Comparison of ENCODE assay signal across 8 cellular contexts in genomic region chr19:13099073-13099999, GRCh38. TPM values are rescaled to one million over a fixed set of nuclear protein-coding genes. Genes with fewer than 3 reads are reported as not detected.
DNase-seq lines count a peak whose midpoint lies in the region; ATAC-seq and TF ChIP-seq lines count a peak whose summit lies in the region.

No MANE protein-coding gene starts in this region.

- no peak overlapping the region for H3K9ac ChIP-seq in mammary epithelial cell (ENCODE audit: insufficient read depth, low read length)

- H3K4me1 ChIP-seq in mammary epithelial cell (ENCODE audit: insufficient read depth, low read length) = no peaks in the 10 kb centered on the region

- in situ Hi-C loops in mammary epithelial cell (cut with MboI; ENCODE audit: low sequenced_read_pairs in 2 of 2) = loop anchor here (5.0 to 10.0 kb wide), 2 partner anchors 122 to 125 kb away; no protein-coding TSS in a partner anchor

- peak; percentile 58 to 88 (median 78) for DNase-seq in T-cell
- peak; percentile 86 to 88 for DNase-seq in left colon
- DNase-seq in stimulated activated CD8-positive, alpha-beta memory T cell treated with anti-CD3 and anti-CD28 coated beads, Interleukin-15, amount 100 ng/mL, for 1 hour (ENCODE audit: low read depth) = peak; percentile 48
- DNase-seq in mammary epithelial cell = no peak
- no peak for DNase-seq in NCI-H446 (lab: John Stamatoyannopoulos, UW)

- H3K9me3 Mint-ChIP-seq in T-cell = no peaks in the 10 kb centered on the region

- peaks cover 52 to 65% (median 55%) of the 10 kb centered on the region in 3 donors for H3K4me1 Mint-ChIP-seq in T-cell

- no peaks in the 10 kb centered on the region for H3K27me3 ChIP-seq in mammary epithelial cell (ENCODE audit: insufficient read depth, low read length)

- no TSS peak for BruUV-seq in mammary epithelial cell (replicated peaks; lab: Mats Ljungman, UMichigan)

- no peak overlapping the region for H3K4me3 ChIP-seq in mammary epithelial cell (replicated peaks in 1 of 3; ENCODE audit: insufficient read depth in 1 of 3, low read depth in 2 of 3, low read length in 3 of 3)

- no peaks in the 10 kb centered on the region for H3K36me3 Mint-ChIP-seq in T-cell

- peak overlapping the region; percentile 94 to 96 for H3K27ac Mint-ChIP-seq in T-cell

- no peak overlapping the region for H2AFZ ChIP-seq in mammary epithelial cell (ENCODE audit: low read depth, low read length)

- CTCF ChIA-PET in T-cell (lab: Charles Lee) (interaction anchor here in 1 of 2 donors (0.6 to 0.7 kb wide), 2 partner anchors 18 to 51 kb away, joined by 3 to 6 read pairs; partner anchors contain the start of genes IER2 and STX10), mammary epithelial cell (lab: Charles Lee; ENCODE audit: low non-redundant PET) (no interaction called here)

- peak; percentile 36 for TF ChIP-seq POLR2A in GM18526 (IDR thresholded peaks at IDR 0.05; ENCODE audit: extremely low read depth, insufficient read length)

- intact Hi-C loops in left colon (cut with DNase I, micrococcal nuclease) = loop anchor here in 1 of 2 donors (10.0 kb wide), 1 partner anchor 115 kb away; no protein-coding TSS in a partner anchor
- intact Hi-C loops in mammary epithelial cell (cut with micrococcal nuclease) = no loop called here

- dilution Hi-C loops in mammary epithelial cell (cut with HindIII; ENCODE audit: low sequenced_read_pairs) = no loop called here

- H3K4me2 ChIP-seq in mammary epithelial cell (ENCODE audit: insufficient read depth, low read depth, low read length) = no peak overlapping the region

- ATAC-seq in T-cell (replicated peaks in 1 of 4) (peak; percentile 70 to 74 (median 72)), left colon (peak; percentile 76), HG03025 (IDR thresholded peaks at IDR 0.05; ENCODE audit: low FRiP score, unreplicated experiment) (no peak)

- no peaks in the 10 kb centered on the region for H4K20me1 ChIP-seq in mammary epithelial cell (ENCODE audit: insufficient read depth, low read length)

- H3K9me3 ChIP-seq in mammary epithelial cell (replicated peaks; ENCODE audit: insufficient read depth, low read length) = no peaks in the 10 kb centered on the region

- peaks cover 5 to 16% of the 10 kb centered on the region in 2 donors for H3K27me3 Mint-ChIP-seq in T-cell

- POLR2A ChIA-PET in T-cell (lab: Charles Lee) = interaction anchor here (0.6 kb wide), 2 partner anchors 12 to 186 kb away, joined by 3 to 5 read pairs; no protein-coding TSS in a partner anchor

- peak overlapping the region; percentile 82 for H3K27ac ChIP-seq in adipose tissue (ENCODE audit: low read depth, low read length)
- no peak overlapping the region for H3K27ac ChIP-seq in mammary epithelial cell (ENCODE audit: insufficient read depth, low read depth, low read length)

- 26 to 27% (median 27%) methylated on average over 75 to 77 of the region's 77 CpGs for WGBS in adipose tissue, 3 donors
- 92% methylated on average over 34 of the region's 77 CpGs for WGBS in mammary epithelial cell (ENCODE audit: low coverage, missing lambda C conversion rate)

- no peak for TF ChIP-seq CTCF in mammary epithelial cell (conservative IDR thresholded peaks at IDR 0.05 in 1 of 2, IDR thresholded peaks at IDR 0.05 in 1 of 2; ENCODE audit: extremely low read depth in 1 of 2, insufficient read depth in 1 of 2, low read depth in 1 of 2, low read length in 2 of 2)

- H3K36me3 ChIP-seq in mammary epithelial cell (ENCODE audit: insufficient read depth, low read length) = peaks cover 2% of the 10 kb centered on the region

- H3K4me3 Mint-ChIP-seq in T-cell = peak overlapping the region; percentile 76 to 89 (median 83)

- H3K79me2 ChIP-seq in mammary epithelial cell (ENCODE audit: insufficient read depth, low read length) = no peaks in the 10 kb centered on the region

RNA-seq across cellular contexts. Expression of gene LYL1, which starts 3.3 kb away (rescaled TPM):
- total RNA-seq in T-cell (10 to 100 TPM in 3 of 5 donors, 1 to 10 TPM in 2; 3.4 to 20.6 (median 15.4) TPM), left colon (1 to 10 TPM; 2.0 to 4.5 TPM), mammary epithelial cell (not detected)
- polyA plus RNA-seq in adipose tissue (10 to 100 TPM in 1 of 3 donors, 1 to 10 TPM in 2; 1.9 to 10.3 (median 7.9) TPM), mammary epithelial cell (not detected)
- polyA minus RNA-seq in mammary epithelial cell = not detected

RNA-seq across cellular contexts. Expression of gene TRMT1, which starts 17.2 kb away (rescaled TPM):
- 100 to 1,000 TPM in 2 of 5 donors, 10 to 100 TPM in 3; 68.9 to 121 (median 95.6) TPM for total RNA-seq in T-cell
- polyA plus RNA-seq in adipose tissue = 10 to 100 TPM; 25.0 to 38.9 (median 36.7) TPM
- 10 to 100 TPM; 22.0 to 23.6 TPM for total RNA-seq in left colon
- 10 to 100 TPM; 28.7 to 56.2 TPM for total RNA-seq in mammary epithelial cell
- polyA plus RNA-seq in mammary epithelial cell = 39.3 TPM
- 66.7 TPM for polyA minus RNA-seq in mammary epithelial cell

RNA-seq across cellular contexts. Expression of gene NACC1, which starts 18.7 kb away (rescaled TPM):
- total RNA-seq in T-cell (10 to 100 TPM; 23.8 to 44.9 (median 38.1) TPM), left colon (10 to 100 TPM; 56.1 to 67.2 TPM), mammary epithelial cell (100 to 1,000 TPM in 1 of 2 donors, 10 to 100 TPM in 1; 76.2 to 106 TPM)
- polyA plus RNA-seq in adipose tissue (10 to 100 TPM in 2 of 3 donors, 1 to 10 TPM in 1; 7.9 to 21.0 (median 16.1) TPM), mammary epithelial cell (90.9 TPM)
- polyA minus RNA-seq in mammary epithelial cell = 45.9 TPM

RNA-seq across cellular contexts. Expression of gene STX10, which starts 50.8 kb away (rescaled TPM):
- total RNA-seq in T-cell (10 to 100 TPM; 43.8 to 89.6 (median 67.3) TPM), left colon (10 to 100 TPM; 48.0 to 66.0 TPM), mammary epithelial cell (10 to 100 TPM; 33.7 to 48.0 TPM)
- polyA plus RNA-seq in adipose tissue (10 to 100 TPM; 34.5 to 69.2 (median 63.1) TPM), mammary epithelial cell (67.4 TPM)
- 102 TPM for polyA minus RNA-seq in mammary epithelial cell

RNA-seq across cellular contexts. Expression of gene IER2, which starts 50.9 kb away (rescaled TPM):
- total RNA-seq in T-cell (100 to 1,000 TPM; 165 to 413 (median 196) TPM), left colon (100 to 1,000 TPM; 116 to 155 TPM), mammary epithelial cell (100 to 1,000 TPM in 1 of 2 donors, 10 to 100 TPM in 1; 16.2 to 108 TPM)
- polyA plus RNA-seq in adipose tissue (100 to 1,000 TPM in 2 of 3 donors, 10 to 100 TPM in 1; 65.5 to 532 (median 190) TPM), mammary epithelial cell (42.1 TPM)
- polyA minus RNA-seq in mammary epithelial cell = 25.5 TPM

Comparison
In these comparisons a context has a peak if more than half of its experiments do, and no peak if none do; other contexts are left out.
1. DNase-seq: peak in T-cell (34 of 34), left colon (2 of 2) and stimulated activated CD8-positive, alpha-beta memory T cell treated with anti-CD3 and anti-CD28 coated beads, Interleukin-15, amount 100 ng/mL, for 1 hour (single experiment); none in mammary epithelial cell (single experiment) and NCI-H446 (0 of 2).